12 cellular contexts compared by ENCODE assay signal in genomic region chr13:74129500-74130144, GRCh38. TPM values are rescaled to one million over a fixed set of nuclear protein-coding genes. Genes with fewer than 3 reads are reported as not detected.
DNase-seq lines count a peak whose midpoint lies in the region; ATAC-seq and TF ChIP-seq lines count a peak whose summit lies in the region.
"Had no signal": no experiment of that assay in that cellular context is flagged by ENCODE, and none has a peak within 500 bp of the region (broad histone marks: within the 10 kb centered on the region; RNA-seq: fewer than 3 reads in every experiment).

No MANE protein-coding gene starts in this region.

- DNase-seq in heart right ventricle (peak in 1 of 2 donors; percentile 12), left ventricle myocardium superior (no peak), glutamatergic neuron (no peak), transverse colon (peak; percentile 65), HuH-7.5 (ENCODE audit: low spot score) (no peak), amygdala (lab: John Stamatoyannopoulos, UW) (no peak)
- DNase-seq in activated CD4-positive, alpha-beta T cell treated with anti-CD3 and anti-CD28 coated beads, Interleukin-2, amount 50 U/mL, for 1 hour = peak; percentile 24
- DNase-seq: cerebellar nuclear complex, COR-L47, KBM-7, SHP77 treated with DMSO at 0.1 percent for 48 hours had no signal

- WGBS in heart right ventricle, 2 donors = 64 to 70% methylated on average over 4 of the region's 4 CpGs
- WGBS in transverse colon (ENCODE audit: low coverage in 1 of 2), 2 donors = 17 to 31% methylated on average over 4 of the region's 4 CpGs

- no peak for ATAC-seq in heart right ventricle
- ATAC-seq in left ventricle myocardium superior = no peak
- ATAC-seq in GM19397 (IDR thresholded peaks at IDR 0.05; ENCODE audit: unreplicated experiment) = no peak

- H3K36me3 ChIP-seq in heart right ventricle (no peaks in the 10 kb centered on the region), transverse colon (no peaks in the 10 kb centered on the region)

- no peaks in the 10 kb centered on the region for H3K36me3 Mint-ChIP-seq in glutamatergic neuron (ENCODE audit: unreplicated experiment)

- H3K27ac Mint-ChIP-seq in glutamatergic neuron (ENCODE audit: unreplicated experiment) = no peak overlapping the region

- H3K9me3 Mint-ChIP-seq in glutamatergic neuron (ENCODE audit: unreplicated experiment) = peaks cover 13% of the 10 kb centered on the region

- TF ChIP-seq POLR2A in transverse colon (IDR thresholded peaks at IDR 0.05) = no peak

- H3K27ac ChIP-seq in heart right ventricle (peak overlapping the region; percentile 9 to 99 (median 57)), transverse colon (peak overlapping the region; percentile 54 to 99 (median 84))

- in situ Hi-C loops in transverse colon (cut with MboI; ENCODE audit: low pct_ligation_motif_present in 1 of 4, low pct_unique_long_range_greater_than_20kb in 1 of 4, low sequenced_read_pairs in 3 of 4) = no loop called here

- H3K27me3 Mint-ChIP-seq in glutamatergic neuron (ENCODE audit: unreplicated experiment) = peaks cover 12% of the 10 kb centered on the region

- H3K4me1 Mint-ChIP-seq in glutamatergic neuron (ENCODE audit: low read depth, unreplicated experiment) = peaks cover 15% of the 10 kb centered on the region

- TF ChIP-seq EP300 in transverse colon (IDR thresholded peaks at IDR 0.05; ENCODE audit: low read depth) = no peak

- no peaks in the 10 kb centered on the region for H3K9me3 ChIP-seq in heart right ventricle
- H3K9me3 ChIP-seq in transverse colon = no peaks in the 10 kb centered on the region

- no peak overlapping the region for H3K4me3 ChIP-seq in heart right ventricle
- no peak overlapping the region for H3K4me3 ChIP-seq in transverse colon

- peak overlapping the region; percentile 13 for H3K4me3 Mint-ChIP-seq in glutamatergic neuron (ENCODE audit: unreplicated experiment)

- intact Hi-C loops in heart right ventricle (cut with DNase I) (loop anchor here in 9 of 10 donors (5.0 to 10.0 kb wide), 16 partner anchors 42 to 1085 kb away; no protein-coding TSS in a partner anchor), left ventricle myocardium superior (cut with micrococcal nuclease) (loop anchor here (5.0 to 10.0 kb wide), 2 partner anchors 67 to 375 kb away; no protein-coding TSS in a partner anchor), transverse colon (cut with DNase I; ENCODE audit: low total_unique reads) (no loop called here)

- TF ChIP-seq CTCF in heart right ventricle (IDR thresholded peaks at IDR 0.05) = no peak
- TF ChIP-seq CTCF in glutamatergic neuron (IDR thresholded peaks at IDR 0.05; ENCODE audit: partially characterized antibody, unreplicated experiment) = no peak
- TF ChIP-seq CTCF in transverse colon (IDR thresholded peaks at IDR 0.05) = no peak

- H3K4me1 ChIP-seq in heart right ventricle (peaks cover 0 to 60% (median 43%) of the 10 kb centered on the region in 9 donors), transverse colon (peaks cover 7 to 38% (median 22%) of the 10 kb centered on the region in 4 donors)

- peaks cover 0 to 12% (median 0%) of the 10 kb centered on the region in 7 donors for H3K27me3 ChIP-seq in heart right ventricle
- no peaks in the 10 kb centered on the region for H3K27me3 ChIP-seq in transverse colon

RNA-seq across cellular contexts. Expression of gene KLF12, which starts 4.6 kb away (rescaled TPM):
- total RNA-seq in heart right ventricle (10 to 100 TPM; 11.2 to 23.9 (median 21.2) TPM), left ventricle myocardium superior (17.4 TPM), glutamatergic neuron (ENCODE audit: unreplicated experiment) (59.9 TPM), transverse colon (10 to 100 TPM in 2 of 4 donors, 1 to 10 TPM in 2; 4.1 to 17.7 (median 8.2) TPM)
- polyA plus RNA-seq in heart right ventricle = 1 to 10 TPM; 2.1 to 3.5 TPM

Comparison
In these comparisons a context has a peak if more than half of its experiments do, and no peak if none do; other contexts are left out.
1. DNase-seq: peak in activated CD4-positive, alpha-beta T cell treated with anti-CD3 and anti-CD28 coated beads, Interleukin-2, amount 50 U/mL, for 1 hour (single experiment) and transverse colon (single experiment); none in left ventricle myocardium superior (single experiment), glutamatergic neuron (single experiment), HuH-7.5 (single experiment) and amygdala (0 of 56).